Comparison of ENCODE assay signal across 1 cellular context in genomic region chr20:59634435-59635005, GRCh38.
TF ChIP-seq lines count a peak whose summit lies in the region.

No MANE protein-coding gene starts in this region.

TF ChIP-seq in GM23338, 12 proteins besides CTCF, POLR2A, EP300 and RAD21 (continued from another document):
- TF ChIP-seq ZNF462 (CRISPR knock-in tag; IDR thresholded peaks at IDR 0.05), result no peak
- no peak for TF ChIP-seq CREB1 (CRISPR knock-in tag; IDR thresholded peaks at IDR 0.05; ENCODE audit: low read depth)
- no peak for TF ChIP-seq ZNF331 (CRISPR knock-in tag; IDR thresholded peaks at IDR 0.05; ENCODE audit: low read depth)
- no peak for TF ChIP-seq REST (IDR thresholded peaks at IDR 0.05; ENCODE audit: unreplicated experiment)
- no peak for TF ChIP-seq POLR2AphosphoS5 (IDR thresholded peaks at IDR 0.05; ENCODE audit: low read depth)
TF ChIP-seq in GM23338: peak in this region for 0.
